16 cellular contexts compared by ENCODE assay signal in genomic region chr17:50163846-50164696, GRCh38. TPM values are rescaled to one million over a fixed set of nuclear protein-coding genes. Genes with fewer than 3 reads are reported as not detected.
A peak's percentile ranks its signal among the peaks of the same experiment; 100 is the strongest.
DNase-seq lines count a peak whose midpoint lies in the region; ATAC-seq, FAIRE-seq and TF ChIP-seq lines count a peak whose summit lies in the region.
"Had no signal": no experiment of that assay in that cellular context is flagged by ENCODE, and none has a peak within 500 bp of the region (broad histone marks: within the 10 kb centered on the region; RNA-seq: fewer than 3 reads in every experiment).

No MANE protein-coding gene starts in this region.

- peaks cover 61% of the 10 kb centered on the region for H3K4me1 ChIP-seq in left ventricle myocardium inferior
- peaks cover 0 to 65% (median 48%) of the 10 kb centered on the region in 4 donors for H3K4me1 ChIP-seq in tibial artery
- H3K4me1 ChIP-seq: pancreas had no signal

- no peaks in the 10 kb centered on the region for H3K36me3 Mint-ChIP-seq in activated naive CD4-positive, alpha-beta T cell treated with anti-CD3 and anti-CD28 coated beads for 36 hours (ENCODE audit: low read depth)

- H3K27me3 Mint-ChIP-seq in activated naive CD4-positive, alpha-beta T cell treated with anti-CD3 and anti-CD28 coated beads for 36 hours (ENCODE audit: low read depth): no peaks in the 10 kb centered on the region

- CTCF ChIA-PET in activated naive CD4-positive, alpha-beta T cell treated with anti-CD3 and anti-CD28 coated beads for 36 hours (lab: Charles Lee): interaction anchor here (0.8 to 2.2 kb wide), 8 partner anchors 10 to 234 kb away, joined by 3 to 8 read pairs (median 4); partner anchors contain the start of gene LRRC59

- H3K9me3 Mint-ChIP-seq in activated naive CD4-positive, alpha-beta T cell treated with anti-CD3 and anti-CD28 coated beads for 36 hours: no peaks in the 10 kb centered on the region

- H3K9me3 ChIP-seq in left ventricle myocardium inferior (replicated peaks) (no peaks in the 10 kb centered on the region), tibial artery (no peaks in the 10 kb centered on the region)
- H3K9me3 ChIP-seq: pancreas had no signal

- H3K36me3 ChIP-seq in left ventricle myocardium inferior: no peaks in the 10 kb centered on the region
- H3K36me3 ChIP-seq in tibial artery: no peaks in the 10 kb centered on the region
- H3K36me3 ChIP-seq: pancreas had no signal

- no peak for TF ChIP-seq POLR2A in NB4 (IDR thresholded peaks at IDR 0.05; ENCODE audit: extremely low read depth, insufficient read length)

- TF ChIP-seq CTCF in NB4 (IDR thresholded peaks at IDR 0.05; ENCODE audit: low read depth, low read length) (no peak), left ventricle myocardium inferior (IDR thresholded peaks at IDR 0.05; ENCODE audit: borderline replicate concordance) (no peak), tibial artery (IDR thresholded peaks at IDR 0.05) (no peak)

- FAIRE-seq in urothelium cell line (lab: Jason Lieb, UNC): no peak
- FAIRE-seq in HTR-8/SVneo (lab: Jason Lieb, UNC): no peak
- FAIRE-seq: pancreas had no signal

- H3K27ac Mint-ChIP-seq in activated naive CD4-positive, alpha-beta T cell treated with anti-CD3 and anti-CD28 coated beads for 36 hours: peak overlapping the region; percentile 52
- H3K27ac Mint-ChIP-seq: activated naive CD4-positive, alpha-beta T cell treated with anti-CD3 and anti-CD28 coated beads, Interleukin-2, amount 10 ng/mL, durations not matched to agents 7 days and 5 days had no signal

- H3K27ac ChIP-seq in left ventricle myocardium inferior (replicated peaks): peak overlapping the region; percentile 96
- H3K27ac ChIP-seq in tibial artery: peak overlapping the region; percentile 9 to 99
- H3K27ac ChIP-seq: pancreas had no signal

- H3K4me3 Mint-ChIP-seq in activated naive CD4-positive, alpha-beta T cell treated with anti-CD3 and anti-CD28 coated beads for 36 hours: no peak overlapping the region
- H3K4me3 Mint-ChIP-seq: activated naive CD4-positive, alpha-beta T cell treated with anti-CD3 and anti-CD28 coated beads, Interleukin-2, amount 10 ng/mL, durations not matched to agents 7 days and 5 days had no signal

- intact Hi-C loops in activated naive CD4-positive, alpha-beta T cell treated with anti-CD3 and anti-CD28 coated beads for 36 hours (cut with micrococcal nuclease): no loop called here
- intact Hi-C loops in left ventricle myocardium inferior (cut with micrococcal nuclease): loop anchor here (10.0 kb wide), 1 partner anchor 69 kb away; the partner anchor contains the start of gene PDK2
- intact Hi-C loops in tibial artery (cut with DNase I; ENCODE audit: low total_unique reads): loop anchor here (10.0 kb wide), 1 partner anchor 49 kb away; no protein-coding TSS in a partner anchor

- H3K27me3 ChIP-seq in left ventricle myocardium inferior (ENCODE audit: low read depth): no peaks in the 10 kb centered on the region
- H3K27me3 ChIP-seq in tibial artery: no peaks in the 10 kb centered on the region
- H3K27me3 ChIP-seq: pancreas had no signal

- ATAC-seq in GM18511 (IDR thresholded peaks at IDR 0.05; ENCODE audit: unreplicated experiment): no peak
- ATAC-seq: pancreas had no signal

- no peak overlapping the region for H3K4me3 ChIP-seq in NB4 (ENCODE audit: low read depth, low read length)
- peak overlapping the region; percentile 69 for H3K4me3 ChIP-seq in left ventricle myocardium inferior
- H3K4me3 ChIP-seq in tibial artery: no peak overlapping the region
- H3K4me3 ChIP-seq: lung, pancreas had no signal

- peak; percentile 45 for DNase-seq in activated naive CD4-positive, alpha-beta T cell treated with anti-CD3 and anti-CD28 coated beads for 36 hours
- no peak for DNase-seq in activated naive CD4-positive, alpha-beta T cell (lab: John Stamatoyannopoulos, UW)
- DNase-seq in NB4 (ENCODE audit: low read depth) (peak; percentile 46), left ventricle myocardium inferior (peak; percentile 64), tibial artery (no peak), urothelium cell line (ENCODE audit: low spot score) (no peak), HTR-8/SVneo (ENCODE audit: insufficient read length, low spot score) (no peak)
- DNase-seq: activated CD4-positive, CD25-positive, alpha-beta regulatory T cell treated with anti-CD3 and anti-CD28 coated beads, Interleukin-2, amount 50 U/mL, for 72 hours; activated naive CD4-positive, alpha-beta T cell treated with anti-CD3 and anti-CD28 coated beads, Interleukin-2, amount 10 ng/mL, durations not matched to agents 7 days and 5 days; DMS153; H7; hypothalamus; NCI-H2029 treated with DMSO at 0.1 percent for 48 hours had no signal

- H3K4me1 Mint-ChIP-seq in activated naive CD4-positive, alpha-beta T cell treated with anti-CD3 and anti-CD28 coated beads for 36 hours (ENCODE audit: low read depth): peaks cover 37% of the 10 kb centered on the region

RNA-seq across cellular contexts. Expression of gene SGCA, which starts 1.7 kb away (rescaled TPM):
- total RNA-seq in activated naive CD4-positive, alpha-beta T cell treated with anti-CD3 and anti-CD28 coated beads for 36 hours: under 1 TPM in 1 of 2 experiments, not detected in 1; 0.14 TPM
- total RNA-seq in left ventricle myocardium inferior: 137 TPM

RNA-seq across cellular contexts. Expression of gene PPP1R9B, which starts 13.6 kb away (rescaled TPM):
- total RNA-seq in activated naive CD4-positive, alpha-beta T cell treated with anti-CD3 and anti-CD28 coated beads for 36 hours: 10 to 100 TPM; 67.7 TPM
- total RNA-seq in left ventricle myocardium inferior: 33.0 TPM

RNA-seq across cellular contexts. Expression of gene SAMD14, which starts 34.1 kb away (rescaled TPM):
- 1 to 10 TPM; 1.1 to 1.3 TPM for total RNA-seq in activated naive CD4-positive, alpha-beta T cell treated with anti-CD3 and anti-CD28 coated beads for 36 hours
- total RNA-seq in left ventricle myocardium inferior: 1.6 TPM

RNA-seq across cellular contexts. Expression of gene COL1A1, which starts 37.4 kb away (rescaled TPM):
- total RNA-seq in activated naive CD4-positive, alpha-beta T cell treated with anti-CD3 and anti-CD28 coated beads for 36 hours: 1 to 10 TPM in 1 of 2 experiments, under 1 TPM in 1; 0.95 to 1.7 TPM
- 45.8 TPM for total RNA-seq in left ventricle myocardium inferior

Comparison
In these comparisons a context has a peak if more than half of its experiments do, and no peak if none do; other contexts are left out.
1. DNase-seq: peak in activated naive CD4-positive, alpha-beta T cell treated with anti-CD3 and anti-CD28 coated beads for 36 hours (single experiment), NB4 (single experiment) and left ventricle myocardium inferior (single experiment); none in activated naive CD4-positive, alpha-beta T cell (0 of 4), tibial artery (0 of 2), urothelium cell line (single experiment) and HTR-8/SVneo (single experiment).
2. RNA of gene SGCA, which starts 1.7 kb away (total RNA-seq): 137 TPM in left ventricle myocardium inferior (single experiment); 0.14 TPM in activated naive CD4-positive, alpha-beta T cell treated with anti-CD3 and anti-CD28 coated beads for 36 hours; every median in the first group is over 10 times any median in the second.